ENCODE assay signal across 8 cellular contexts in genomic region chr5:68343421-68343826, GRCh38.
A peak's percentile ranks its signal among the peaks of the same experiment; 100 is the strongest.
DNase-seq lines count a peak whose midpoint lies in the region; ATAC-seq, FAIRE-seq and TF ChIP-seq lines count a peak whose summit lies in the region.

No MANE protein-coding gene starts in this region.

- H3K27ac Mint-ChIP-seq in CD14-positive monocyte, result no peak overlapping the region

- peak; percentile 99 for FAIRE-seq in bronchial epithelial cell (lab: Jason Lieb, UNC)

- H3K4me3 ChIP-seq in bronchial epithelial cell (ENCODE audit: low read depth, low read length), result no peak overlapping the region

- peaks cover 24% of the 10 kb centered on the region for H3K4me1 Mint-ChIP-seq in CD14-positive monocyte

- peaks cover 0 to 2% (median 0%) of the 10 kb centered on the region in 3 donors for H3K27me3 Mint-ChIP-seq in CD14-positive monocyte (ENCODE audit: low read depth in 3 of 3)

- no peaks in the 10 kb centered on the region for H3K36me3 ChIP-seq in bronchial epithelial cell (ENCODE audit: control insufficient read depth, insufficient read depth, low read length)

- intact Hi-C loops in CD14-positive monocyte (cut with micrococcal nuclease), result loop anchor here in 1 of 2 donors (10.0 kb wide), 1 partner anchor 59 kb away; no protein-coding TSS in a partner anchor

- H3K4me3 Mint-ChIP-seq in CD14-positive monocyte, result no peak overlapping the region

- ATAC-seq in GM19395 (IDR thresholded peaks at IDR 0.05; ENCODE audit: unreplicated experiment) (peak; percentile 70), HG03565 (IDR thresholded peaks at IDR 0.05; ENCODE audit: unreplicated experiment) (peak; percentile 72), GM19397 (IDR thresholded peaks at IDR 0.05; ENCODE audit: unreplicated experiment) (no peak)

- H3K9me3 Mint-ChIP-seq in CD14-positive monocyte, result peaks cover 0 to 4% (median 0%) of the 10 kb centered on the region in 7 donors

- no peaks in the 10 kb centered on the region for H3K27me3 ChIP-seq in bronchial epithelial cell (ENCODE audit: control insufficient read depth, insufficient read depth, low read length)

- TF ChIP-seq CTCF in bronchial epithelial cell (IDR thresholded peaks at IDR 0.05; ENCODE audit: insufficient read depth, low read length, severe bottlenecking) (no peak), CD14-positive monocyte (IDR thresholded peaks at IDR 0.05) (no peak)

- DNase-seq in Ammon's horn (ENCODE audit: low spot score) (peak; percentile 53), bronchial epithelial cell (ENCODE audit: low read depth) (peak; percentile 93), mucosa of gallbladder (ENCODE audit: low spot score) (peak; percentile 75), CD14-positive monocyte (ENCODE audit: low spot score) (no peak)
- no peak for DNase-seq in effector CD4-positive, alpha-beta T cell

- no peaks in the 10 kb centered on the region for H3K36me3 Mint-ChIP-seq in CD14-positive monocyte

Comparison
In these comparisons a context has a peak if more than half of its experiments do, and no peak if none do; other contexts are left out.
1. DNase-seq: peak in Ammon's horn (single experiment), bronchial epithelial cell (single experiment) and mucosa of gallbladder (single experiment); none in effector CD4-positive, alpha-beta T cell (single experiment) and CD14-positive monocyte (single experiment).